In the genomic region with DNA sequence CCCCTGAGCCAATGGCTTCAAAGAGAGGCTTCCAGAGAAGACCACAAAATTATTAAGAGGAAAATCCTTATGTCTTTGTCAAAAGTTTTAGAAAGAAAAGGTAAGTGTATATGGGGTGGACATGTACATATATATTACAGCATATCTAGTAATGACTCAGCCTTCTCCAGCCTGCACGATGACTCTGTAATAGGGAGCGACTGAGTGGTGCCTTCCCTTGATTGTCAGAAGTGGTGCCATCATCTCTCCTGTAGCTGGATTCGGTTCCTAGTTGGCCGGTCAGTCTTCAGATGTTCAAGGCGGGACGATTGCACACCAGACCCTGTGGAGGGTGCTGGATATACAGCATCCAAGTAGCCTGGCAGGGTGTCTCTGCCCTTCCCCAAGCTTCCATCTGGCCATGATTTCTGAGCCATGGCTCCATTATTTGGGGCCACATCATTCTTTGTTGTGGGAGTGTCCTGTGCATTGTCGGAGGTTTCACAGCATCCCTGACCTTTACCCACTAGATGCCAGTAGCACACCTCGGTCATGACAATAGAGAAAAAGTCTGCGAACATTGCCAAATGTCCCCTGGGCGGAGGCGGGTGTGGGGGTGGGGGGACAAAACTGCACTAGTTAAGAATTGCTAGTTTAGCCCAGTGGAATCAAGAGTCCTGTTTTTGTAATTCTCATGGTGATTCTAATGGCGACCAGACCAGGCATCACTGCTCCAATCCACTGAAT, we compare ENCODE assay signal across 22 cellular contexts.
"Had no signal": no experiment of that assay in that cellular context is flagged by ENCODE, and none has a peak within 500 bp of the region (broad histone marks: within the 10 kb centered on the region; RNA-seq: fewer than 3 reads in every experiment).

No MANE protein-coding gene starts in this region.

- H3K27me3 ChIP-seq: hepatocyte, right lobe of liver, tibial nerve, vagina had no signal

- H3K27ac ChIP-seq: epithelial cell of prostate, hepatocyte, parathyroid adenoma, prostate gland, right lobe of liver, tibial nerve, upper lobe of right lung, vagina had no signal

- H3K4me3 ChIP-seq: hepatocyte, lung, prostate gland, right lobe of liver, tibial nerve, upper lobe of right lung, vagina had no signal

- H3K27ac Mint-ChIP-seq: dendritic cell treated with granulocyte-macrophage colony-stimulating factor and Interleukin-4, amounts not matched to agents 40 ng/mL and 50 ng/mL, for 4 days; effector memory CD8-positive, alpha-beta T cell; naive thymus-derived CD4-positive, alpha-beta T cell; stimulated activated memory B cell treated with anti-CD40 and anti-IgM and Interleukin-4, amounts not matched to agents 10 μg/mL and 1 μg/mL and 100 μg/mL, for 72 hours; stimulated activated naive CD8-positive, alpha-beta T cell treated with anti-CD3 and anti-CD28 coated beads, Interleukin-15, Interleukin-2, amounts not matched to agents 100 ng/mL and 50 ng/mL, for 24 hours had no signal

- DNase-seq: effector memory CD8-positive, alpha-beta T cell; foreskin melanocyte; head of caudate nucleus; kidney; left cardiac atrium; left ventricle myocardium superior; naive thymus-derived CD4-positive, alpha-beta T cell; occipital lobe; right lobe of liver; stimulated activated CD4-positive, alpha-beta T cell treated with anti-CD3 and anti-CD28 coated beads, Interleukin-4, amount 100 ng/mL, for 24 hours; upper lobe of right lung had no signal

- ATAC-seq: effector memory CD8-positive, alpha-beta T cell; left cardiac atrium; left ventricle myocardium superior; naive thymus-derived CD4-positive, alpha-beta T cell; right lobe of liver; stimulated activated memory B cell treated with anti-CD40 and anti-IgM and Interleukin-4, amounts not matched to agents 10 μg/mL and 1 μg/mL and 100 μg/mL, for 72 hours; upper lobe of right lung had no signal

- H3K4me3 Mint-ChIP-seq: dendritic cell treated with granulocyte-macrophage colony-stimulating factor and Interleukin-4, amounts not matched to agents 40 ng/mL and 50 ng/mL, for 4 days; effector memory CD8-positive, alpha-beta T cell; naive thymus-derived CD4-positive, alpha-beta T cell; stimulated activated memory B cell treated with anti-CD40 and anti-IgM and Interleukin-4, amounts not matched to agents 10 μg/mL and 1 μg/mL and 100 μg/mL, for 72 hours; stimulated activated naive CD8-positive, alpha-beta T cell treated with anti-CD3 and anti-CD28 coated beads, Interleukin-15, Interleukin-2, amounts not matched to agents 100 ng/mL and 50 ng/mL, for 24 hours had no signal

- H3K4me2 ChIP-seq: hepatocyte had no signal

- H3K36me3 Mint-ChIP-seq: stimulated activated memory B cell treated with anti-CD40 and anti-IgM and Interleukin-4, amounts not matched to agents 10 μg/mL and 1 μg/mL and 100 μg/mL, for 72 hours had no signal

- H3K9me3 Mint-ChIP-seq: stimulated activated naive CD8-positive, alpha-beta T cell treated with anti-CD3 and anti-CD28 coated beads, Interleukin-15, Interleukin-2, amounts not matched to agents 100 ng/mL and 50 ng/mL, for 24 hours had no signal

- H3K9ac ChIP-seq: parathyroid adenoma had no signal

- H3K36me3 ChIP-seq: prostate gland, right lobe of liver, tibial nerve, upper lobe of right lung, vagina had no signal

- FAIRE-seq: colon, kidney had no signal

- H3K4me1 ChIP-seq: parathyroid adenoma, prostate gland, right lobe of liver, tibial nerve, upper lobe of right lung, vagina had no signal

- H3K79me2 ChIP-seq: hepatocyte, parathyroid adenoma had no signal

- H3K9me3 ChIP-seq: prostate gland, right lobe of liver, upper lobe of right lung, vagina had no signal

- H3K4me1 Mint-ChIP-seq: stimulated activated memory B cell treated with anti-CD40 and anti-IgM and Interleukin-4, amounts not matched to agents 10 μg/mL and 1 μg/mL and 100 μg/mL, for 72 hours had no signal

- H2AFZ ChIP-seq: hepatocyte, parathyroid adenoma had no signal
